Comparison of ENCODE assay signal across 8 cellular contexts in genomic region chr7:149460493-149461330, GRCh38. TPM values are rescaled to one million over a fixed set of nuclear protein-coding genes. Genes with fewer than 3 reads are reported as not detected.
DNase-seq lines count a peak whose midpoint lies in the region; ATAC-seq, FAIRE-seq and TF ChIP-seq lines count a peak whose summit lies in the region.

Gene ZNF777, minus strand, starts transcription at chr7:149461062. Its CDS starts 5,040 bp downstream, at chr7:149456022.

- no peaks in the 10 kb centered on the region for H3K9me3 ChIP-seq in esophagus squamous epithelium

- peak; percentile 86 for DNase-seq in DMS 273 treated with DMSO at 0.1 percent for 48 hours (lab: John Stamatoyannopoulos, UW)
- peak; percentile 80 for DNase-seq in HTR-8/SVneo (ENCODE audit: insufficient read length, low spot score)
- DNase-seq in OCI-M1 (lab: John Stamatoyannopoulos, UW): peak; percentile 87
- DNase-seq in activated T-cell treated with anti-CD3 and anti-CD28 coated beads, Interleukin-2, amount 50 U/mL, for 1 hour: peak; percentile 83
- DNase-seq in esophagus squamous epithelium (lab: John Stamatoyannopoulos, UW): peak; percentile 15
- DNase-seq in naive B cell: peak; percentile 76
- peak; percentile 55 to 87 for DNase-seq in stimulated activated effector memory CD8-positive, alpha-beta T cell treated with anti-CD3 and anti-CD28 coated beads, Interleukin-12 subunit alpha, Interleukin-12 subunit beta, amount 100 ng/mL, for 72 hours (ENCODE audit: low spot score in 2 of 2)

- peak in 2 of 4 donors; percentile 30 to 46 for TF ChIP-seq POLR2A in esophagus squamous epithelium (IDR thresholded peaks at IDR 0.05)

- H3K9me3 Mint-ChIP-seq in naive B cell: peaks cover 0 to 2% (median 0%) of the 10 kb centered on the region in 7 donors
- no peaks in the 10 kb centered on the region for H3K9me3 Mint-ChIP-seq in stimulated activated effector memory CD8-positive, alpha-beta T cell treated with anti-CD3 and anti-CD28 coated beads, Interleukin-12 subunit alpha, Interleukin-12 subunit beta, amount 100 ng/mL, for 72 hours

- H3K27ac Mint-ChIP-seq in naive B cell: peak within 1 kb of the TSS in 5 of 6 donors; percentile 8 to 83 (median 27)
- peak within 1 kb of the TSS; percentile 82 for H3K27ac Mint-ChIP-seq in stimulated activated effector memory CD8-positive, alpha-beta T cell treated with anti-CD3 and anti-CD28 coated beads, Interleukin-12 subunit alpha, Interleukin-12 subunit beta, amount 100 ng/mL, for 72 hours

- WGBS in esophagus squamous epithelium, 2 donors: 0% methylated on average over 5 to 8 of the region's 64 CpGs

- peak in 4 of 6 experiments; percentile 32 to 58 (median 48) for TF ChIP-seq CTCF in esophagus squamous epithelium (IDR thresholded peaks at IDR 0.05)

- no peaks in the 10 kb centered on the region for H3K36me3 Mint-ChIP-seq in naive B cell
- H3K36me3 Mint-ChIP-seq in stimulated activated effector memory CD8-positive, alpha-beta T cell treated with anti-CD3 and anti-CD28 coated beads, Interleukin-12 subunit alpha, Interleukin-12 subunit beta, amount 100 ng/mL, for 72 hours: peaks cover 10% of the 10 kb centered on the region

- peaks cover 7 to 20% (median 14%) of the 10 kb centered on the region in 3 donors for H3K27me3 Mint-ChIP-seq in naive B cell

- peak within 1 kb of the TSS; percentile 73 to 89 (median 86) for H3K27ac ChIP-seq in esophagus squamous epithelium

- H3K36me3 ChIP-seq in esophagus squamous epithelium: peaks cover 0 to 8% (median 0%) of the 10 kb centered on the region in 3 donors

- peak within 1 kb of the TSS; percentile 60 to 81 (median 78) for H3K4me3 ChIP-seq in esophagus squamous epithelium

- intact Hi-C loops in esophagus squamous epithelium (cut with DNase I): no loop called here

- FAIRE-seq in HTR-8/SVneo (lab: Jason Lieb, UNC): no peak

- H3K4me1 ChIP-seq in esophagus squamous epithelium: peaks cover 6 to 39% (median 8%) of the 10 kb centered on the region in 3 donors

- ATAC-seq in GM21381 (IDR thresholded peaks at IDR 0.05; ENCODE audit: unreplicated experiment) (peak; percentile 97), naive B cell (ENCODE audit: low read depth in 2 of 2) (peak; percentile 97)
- ATAC-seq in stimulated activated effector memory CD8-positive, alpha-beta T cell treated with anti-CD3 and anti-CD28 coated beads, Interleukin-12 subunit alpha, Interleukin-12 subunit beta, amount 100 ng/mL, for 72 hours: peak; percentile 96

- H3K4me3 Mint-ChIP-seq in naive B cell: peak within 1 kb of the TSS; percentile 80 to 95 (median 88)
- H3K4me3 Mint-ChIP-seq in stimulated activated effector memory CD8-positive, alpha-beta T cell treated with anti-CD3 and anti-CD28 coated beads, Interleukin-12 subunit alpha, Interleukin-12 subunit beta, amount 100 ng/mL, for 72 hours: peak within 1 kb of the TSS; percentile 82

- H3K4me1 Mint-ChIP-seq in naive B cell: peaks cover 28 to 31% (median 30%) of the 10 kb centered on the region in 3 donors
- H3K4me1 Mint-ChIP-seq in stimulated activated effector memory CD8-positive, alpha-beta T cell treated with anti-CD3 and anti-CD28 coated beads, Interleukin-12 subunit alpha, Interleukin-12 subunit beta, amount 100 ng/mL, for 72 hours: peaks cover 26% of the 10 kb centered on the region

- H3K27me3 ChIP-seq in esophagus squamous epithelium: no peaks in the 10 kb centered on the region

RNA-seq across cellular contexts. Expression of gene ZNF777, which starts in this region (rescaled TPM):
- total RNA-seq in esophagus squamous epithelium: 1 to 10 TPM; 4.6 to 9.7 (median 7.8) TPM
- polyA plus RNA-seq in naive B cell (ENCODE audit: low read depth in 6 of 6): 1 to 10 TPM in 5 of 6 donors, under 1 TPM in 1; 0.28 to 2.4 (median 1.3) TPM

Comparison
In these comparisons a context has a peak if more than half of its experiments do, and no peak if none do; other contexts are left out.
1. Peak in every context shown above with its lines: DNase-seq, ATAC-seq, H3K4me3 ChIP-seq and H3K27ac ChIP-seq.
2. DNase-seq: peak in every context shown above with its lines; median percentile 87 in OCI-M1; 86 in DMS 273 treated with DMSO at 0.1 percent for 48 hours; 83 in activated T-cell treated with anti-CD3 and anti-CD28 coated beads, Interleukin-2, amount 50 U/mL, for 1 hour; 80 in HTR-8/SVneo; 76 in naive B cell; 71 in stimulated activated effector memory CD8-positive, alpha-beta T cell treated with anti-CD3 and anti-CD28 coated beads, Interleukin-12 subunit alpha, Interleukin-12 subunit beta, amount 100 ng/mL, for 72 hours; 15 in esophagus squamous epithelium.